Comparison of ENCODE assay signal across 27 cellular contexts in the genomic region with DNA sequence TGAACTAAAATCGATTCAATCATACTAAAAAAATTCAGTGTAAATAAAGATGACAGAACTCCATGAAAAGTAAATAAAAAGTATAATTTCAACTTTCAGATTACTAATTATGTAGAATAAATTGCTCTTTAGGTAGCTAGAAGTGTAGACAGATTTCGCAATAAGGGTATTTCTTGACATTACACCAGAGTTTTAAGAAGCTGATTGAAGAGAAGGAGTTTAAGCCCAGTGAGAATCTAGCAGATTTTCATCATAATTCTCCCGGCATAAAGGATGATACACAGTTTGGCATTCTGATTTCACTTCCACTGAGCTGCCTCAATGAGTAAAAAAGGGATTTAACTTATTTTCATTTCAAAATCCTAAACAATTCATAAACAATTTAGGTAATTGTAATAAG.
"Had no signal": no experiment of that assay in that cellular context is flagged by ENCODE, and none has a peak within 500 bp of the region (broad histone marks: within the 10 kb centered on the region; RNA-seq: fewer than 3 reads in every experiment).

No MANE protein-coding gene starts in this region.

- H3K4me3 Mint-ChIP-seq: mesothelial cell of epicardium; naive B cell; natural killer cell; nephron progenitor cell; neural progenitor cell; stimulated activated naive B cell treated with anti-CD40 and anti-IgM and Interleukin-4, amounts not matched to agents 10 μg/mL and 1 μg/mL and 100 μg/mL, for 72 hours had no signal

- H3K9ac ChIP-seq: neural progenitor cell, parathyroid adenoma had no signal

- H3K36me3 Mint-ChIP-seq: mesothelial cell of epicardium; naive B cell; natural killer cell; neural progenitor cell; stimulated activated naive B cell treated with anti-CD40 and anti-IgM and Interleukin-4, amounts not matched to agents 10 μg/mL and 1 μg/mL and 100 μg/mL, for 72 hours had no signal

- H3K4me3 ChIP-seq: left ventricle myocardium inferior, lung, neural progenitor cell, psoas muscle, skin epidermis, stomach, testis, thyroid gland, transverse colon, upper lobe of left lung, vagina had no signal

- H3K9me3 Mint-ChIP-seq: mesothelial cell of epicardium; naive B cell; natural killer cell; nephron progenitor cell; neural progenitor cell; stimulated activated naive B cell treated with anti-CD40 and anti-IgM and Interleukin-4, amounts not matched to agents 10 μg/mL and 1 μg/mL and 100 μg/mL, for 72 hours had no signal

- H3K27me3 Mint-ChIP-seq: naive B cell had no signal

- H3K27ac Mint-ChIP-seq: mesothelial cell of epicardium; naive B cell; natural killer cell; nephron progenitor cell; neural progenitor cell; stimulated activated naive B cell treated with anti-CD40 and anti-IgM and Interleukin-4, amounts not matched to agents 10 μg/mL and 1 μg/mL and 100 μg/mL, for 72 hours had no signal

- H3K4me1 Mint-ChIP-seq: naive B cell; natural killer cell; stimulated activated naive B cell treated with anti-CD40 and anti-IgM and Interleukin-4, amounts not matched to agents 10 μg/mL and 1 μg/mL and 100 μg/mL, for 72 hours had no signal

- H3K36me3 ChIP-seq: left ventricle myocardium inferior, neural progenitor cell, neutrophil, stomach, thyroid gland, transverse colon, upper lobe of left lung, vagina had no signal

- H3K4me2 ChIP-seq: neural progenitor cell had no signal

- H2AFZ ChIP-seq: neural progenitor cell, parathyroid adenoma had no signal

- H3K4me1 ChIP-seq: parathyroid adenoma, psoas muscle, stomach, testis, thyroid gland, transverse colon, upper lobe of left lung, vagina had no signal

- H3K79me2 ChIP-seq: parathyroid adenoma had no signal

- H3K27ac ChIP-seq: left ventricle myocardium inferior, neural progenitor cell, neutrophil, parathyroid adenoma, psoas muscle, skin epidermis, stomach, testis, thyroid gland, transverse colon, upper lobe of left lung, vagina had no signal

- H3K27me3 ChIP-seq: neural progenitor cell, neutrophil, stomach, testis, thyroid gland, transverse colon, upper lobe of left lung, vagina had no signal

- DNase-seq: islet precursor cell; left ventricle myocardium inferior; mesendoderm; naive B cell; natural killer cell; nephron progenitor cell; occipital lobe; psoas muscle; stimulated activated CD4-positive, alpha-beta T cell treated with anti-CD3 and anti-CD28 coated beads, Interleukin-12 subunit alpha, Interleukin-12 subunit beta, amount 100 ng/mL, for 4 hours; stimulated activated CD4-positive, alpha-beta T cell treated with anti-CD3 and anti-CD28 coated beads, Interleukin-15, amount 100 ng/mL, for 24 hours; stimulated activated CD4-positive, alpha-beta T cell treated with anti-CD3 and anti-CD28 coated beads, Interleukin-2, amount 100 ng/mL, for 24 hours; stimulated activated CD4-positive, alpha-beta T cell treated with anti-CD3 and anti-CD28 coated beads, Interleukin-4, amount 100 ng/mL, for 1 hour; stimulated activated naive B cell treated with anti-CD40 and anti-IgM and Interleukin-4, amounts not matched to agents 10 μg/mL and 1 μg/mL and 100 μg/mL, for 72 hours; stimulated activated naive CD8-positive, alpha-beta T cell treated with anti-CD3 and anti-CD28 coated beads, Interleukin-15, Interleukin-2, amounts not matched to agents 100 U/mL and 50 U/mL, for 24 hours; stomach; testis; thyroid gland; transverse colon; upper lobe of left lung had no signal

- H3K9me3 ChIP-seq: left ventricle myocardium inferior, neutrophil, psoas muscle, stomach, testis, thyroid gland, transverse colon, upper lobe of left lung, vagina had no signal

- ATAC-seq: natural killer cell; psoas muscle; sciatic nerve; stimulated activated naive B cell treated with anti-CD40 and anti-IgM and Interleukin-4, amounts not matched to agents 10 μg/mL and 1 μg/mL and 100 μg/mL, for 72 hours; stimulated activated naive CD8-positive, alpha-beta T cell treated with anti-CD3 and anti-CD28 coated beads, Interleukin-15, Interleukin-2, amounts not matched to agents 100 U/mL and 50 U/mL, for 24 hours had no signal
